ENCODE assay signal across 8 cellular contexts in the genomic region with DNA sequence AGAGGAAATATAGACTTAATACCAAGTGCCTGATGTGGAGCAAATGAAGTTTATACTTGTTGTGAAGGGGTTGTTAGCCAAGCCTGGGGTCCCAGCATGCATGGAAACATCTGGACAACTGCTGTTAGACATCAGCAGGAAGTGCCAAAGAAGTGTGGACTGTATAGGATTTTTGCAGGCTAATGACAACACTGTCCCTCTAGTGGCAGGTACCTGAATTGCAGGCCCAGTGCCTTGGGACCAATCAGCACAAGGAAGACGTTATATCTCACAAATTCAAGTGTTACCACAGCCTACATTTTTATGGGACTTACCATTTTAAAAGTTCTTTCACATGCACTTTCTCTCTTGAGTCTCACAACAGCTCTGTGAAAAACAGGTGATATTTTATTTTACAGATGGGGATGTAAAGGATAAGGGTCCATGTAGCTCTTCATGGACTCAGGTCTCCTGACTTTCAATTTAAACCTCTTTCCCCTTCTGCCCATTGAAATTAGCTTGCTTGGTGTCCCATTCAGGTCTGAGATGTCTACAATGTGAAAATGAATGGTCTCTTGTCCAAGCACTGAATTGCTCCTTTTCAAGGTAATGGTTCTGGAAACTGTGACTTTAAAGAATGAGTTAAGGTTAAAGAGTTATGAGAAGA.
A peak's percentile ranks its signal among the peaks of the same experiment; 100 is the strongest.
DNase-seq lines count a peak whose midpoint lies in the region; ATAC-seq and TF ChIP-seq lines count a peak whose summit lies in the region.

No MANE protein-coding gene starts in this region.

- intact Hi-C loops in Panc1 (cut with micrococcal nuclease; ENCODE audit: unreplicated experiment) (loop anchor here (5.0 kb wide), 1 partner anchor 236 kb away; no protein-coding TSS in a partner anchor), head of caudate nucleus (cut with DNase I) (no loop called here)

- H2BK20ac ChIP-seq in H9 (ENCODE audit: low read depth, low read length, poor library complexity, severe bottlenecking) = no peak overlapping the region

- H2AK5ac ChIP-seq in H9 (ENCODE audit: insufficient read length, low read length) = no peak overlapping the region

- peak; percentile 45 for DNase-seq in CMK (ENCODE audit: low read depth)
- DNase-seq in H9 = peak; percentile 73
- peak; percentile 71 for DNase-seq in Panc1 (ENCODE audit: low read depth, low spot score)
- DNase-seq in head of caudate nucleus = peak in 25 of 42 donors; percentile 10 to 73 (median 30)
- peak; percentile 58 for DNase-seq in stimulated activated CD4-positive, alpha-beta T cell treated with anti-CD3 and anti-CD28 coated beads, Interleukin-12 subunit alpha, Interleukin-12 subunit beta, amount 100 ng/mL, for 4 hours
- DNase-seq in DMS153 (lab: John Stamatoyannopoulos, UW) = no peak

- no peaks in the 10 kb centered on the region for H3K36me3 ChIP-seq in Panc1 (ENCODE audit: control insufficient read depth, insufficient read depth, low read length)

- H3K23ac ChIP-seq in H9 (ENCODE audit: insufficient read length, low read depth, low read length) = no peak overlapping the region

- no peak overlapping the region for H2BK15ac ChIP-seq in H9 (ENCODE audit: low read depth, low read length)

- peaks cover 16 to 26% of the 10 kb centered on the region in 2 experiments for H3K4me1 Mint-ChIP-seq in H9
- H3K4me1 Mint-ChIP-seq in activated T-helper 17 cell treated with anti-CD3 and anti-CD28 coated beads, Interleukin-2, amount 50 U/mL, for 72 hours = no peaks in the 10 kb centered on the region

- CTCF ChIA-PET in Panc1 (lab: Charles Lee) = no interaction called here

- H3K4me1 ChIP-seq in H9 (ENCODE audit: insufficient read depth, low read length) = no peaks in the 10 kb centered on the region
- H3K4me1 ChIP-seq in Panc1 (ENCODE audit: control insufficient read depth, insufficient read depth, low read length) = no peaks in the 10 kb centered on the region

- no TSS peak for BruUV-seq in Panc1 (replicated peaks; lab: Mats Ljungman, UMichigan)

- WGBS in H9 (ENCODE audit: extremely low coverage, insufficient read length, low lambda C conversion rate) = no CpG with 5 or more reads among the region's 1 CpG

- no peaks in the 10 kb centered on the region for H3K79me1 ChIP-seq in H9 (ENCODE audit: insufficient read depth, low read depth, low read length, poor library complexity, severe bottlenecking)

- in situ Hi-C loops in Panc1 (cut with HindIII; ENCODE audit: low pct_unique_long_range_greater_than_20kb, low sequenced_read_pairs) = no loop called here

- H2BK5ac ChIP-seq in H9 (ENCODE audit: insufficient read length, low read length) = no peak overlapping the region

- H2BK12ac ChIP-seq in H9 (ENCODE audit: insufficient read length, low read depth, low read length) = no peak overlapping the region

- no peak overlapping the region for H3K4me3 ChIP-seq in Panc1 (ENCODE audit: low read depth in 2 of 2, low read length in 2 of 2)

- H3K79me2 ChIP-seq in H9 (ENCODE audit: insufficient read depth, low read length) = no peaks in the 10 kb centered on the region

- no peak overlapping the region for H3K27ac ChIP-seq in H9 (ENCODE audit: insufficient read length, low read depth, low read length)
- H3K27ac ChIP-seq in Panc1 (ENCODE audit: low read length) = no peak overlapping the region

- ATAC-seq in Panc1 (peak; percentile 87; the same call in 1 of the 2 replicates), HG03135 (IDR thresholded peaks at IDR 0.05; ENCODE audit: unreplicated experiment) (no peak)
- peak; percentile 56 for ATAC-seq in activated T-helper 17 cell treated with anti-CD3 and anti-CD28 coated beads, Interleukin-2, amount 50 U/mL, for 72 hours (replicated peaks)

- no peak overlapping the region for H3K27ac Mint-ChIP-seq in H9
- H3K27ac Mint-ChIP-seq in activated T-helper 17 cell treated with anti-CD3 and anti-CD28 coated beads, Interleukin-2, amount 50 U/mL, for 72 hours = no peak overlapping the region

- no peak overlapping the region for H3K14ac ChIP-seq in H9 (ENCODE audit: insufficient read depth, low read length)

- no peak overlapping the region for H3K4ac ChIP-seq in H9 (ENCODE audit: low read depth, low read length)

- H3K56ac ChIP-seq in H9 (ENCODE audit: insufficient read length, low read depth, low read length) = no peak overlapping the region

- no peaks in the 10 kb centered on the region for H3K9me3 ChIP-seq in H9 (ENCODE audit: control insufficient read depth, low read depth, low read length)
- no peaks in the 10 kb centered on the region for H3K9me3 ChIP-seq in Panc1 (ENCODE audit: control insufficient read depth, insufficient read depth, low read depth, low read length)

- H4K91ac ChIP-seq in H9 (ENCODE audit: insufficient read length, low read depth, low read length) = no peak overlapping the region

- no peaks in the 10 kb centered on the region for H3K9me3 Mint-ChIP-seq in H9
- no peaks in the 10 kb centered on the region for H3K9me3 Mint-ChIP-seq in activated T-helper 17 cell treated with anti-CD3 and anti-CD28 coated beads, Interleukin-2, amount 50 U/mL, for 72 hours

- H3K23me2 ChIP-seq in H9 (ENCODE audit: insufficient read length, low read depth, low read length, poor library complexity, severe bottlenecking) = no peaks in the 10 kb centered on the region

- POLR2A ChIA-PET in Panc1 (lab: Charles Lee) = no interaction called here

- no peak overlapping the region for H3T11ph ChIP-seq in H9 (ENCODE audit: low read length)

- no peak overlapping the region for H4K8ac ChIP-seq in H9 (replicated peaks; ENCODE audit: insufficient read length, low read depth, low read length)

- H3K27me3 Mint-ChIP-seq in H9 (ENCODE audit: low read depth) = no peaks in the 10 kb centered on the region
- peaks cover 32% of the 10 kb centered on the region for H3K27me3 Mint-ChIP-seq in activated T-helper 17 cell treated with anti-CD3 and anti-CD28 coated beads, Interleukin-2, amount 50 U/mL, for 72 hours

- no peak overlapping the region for H3K9ac ChIP-seq in H9 (ENCODE audit: extremely low read depth, insufficient read length, low read length)

- no peak overlapping the region for H4K5ac ChIP-seq in H9 (ENCODE audit: insufficient read length, low read depth, low read length)

- peak; percentile 99 for TF ChIP-seq CTCF in H9 (conservative IDR thresholded peaks at IDR 0.05)
- TF ChIP-seq CTCF in Panc1 (IDR thresholded peaks at IDR 0.05) = peak; percentile 96

- no peaks in the 10 kb centered on the region for H3K27me3 ChIP-seq in H9 (ENCODE audit: insufficient read depth, low read length)
- H3K27me3 ChIP-seq in Panc1 (ENCODE audit: control insufficient read depth, insufficient read depth, low read length) = peaks cover 14% of the 10 kb centered on the region

- H2AFZ ChIP-seq in H9 (ENCODE audit: low read length) = no peak overlapping the region

- no peaks in the 10 kb centered on the region for H4K20me1 ChIP-seq in H9 (ENCODE audit: control insufficient read depth, insufficient read depth, insufficient read length)

- H2BK120ac ChIP-seq in H9 (ENCODE audit: low read depth, low read length, poor library complexity, severe bottlenecking) = no peak overlapping the region

- H3K18ac ChIP-seq in H9 (ENCODE audit: insufficient read length, low read depth, low read length) = no peak overlapping the region

- no peak overlapping the region for H3K4me2 ChIP-seq in H9 (ENCODE audit: insufficient read depth, insufficient read length, low read length)

- no peak overlapping the region for H3K4me3 Mint-ChIP-seq in H9
- H3K4me3 Mint-ChIP-seq in activated T-helper 17 cell treated with anti-CD3 and anti-CD28 coated beads, Interleukin-2, amount 50 U/mL, for 72 hours = no peak overlapping the region

- H3K36me3 Mint-ChIP-seq in H9 (ENCODE audit: insufficient read depth in 1 of 3, low read depth in 3 of 3) = no peaks in the 10 kb centered on the region; a peak in 1 of 7 replicates
- H3K36me3 Mint-ChIP-seq in activated T-helper 17 cell treated with anti-CD3 and anti-CD28 coated beads, Interleukin-2, amount 50 U/mL, for 72 hours (ENCODE audit: low read depth) = no peaks in the 10 kb centered on the region
